ENCODE assay signal across 22 cellular contexts in genomic region chr4:82790060-82790660, GRCh38.
"Had no signal": no experiment of that assay in that cellular context is flagged by ENCODE, and none has a peak within 500 bp of the region (broad histone marks: within the 10 kb centered on the region; RNA-seq: fewer than 3 reads in every experiment).

No MANE protein-coding gene starts in this region.

- H3K36me3 ChIP-seq: cardiac muscle cell, esophagus muscularis mucosa, transverse colon had no signal

- H3K27me3 ChIP-seq: esophagus muscularis mucosa, hepatocyte, transverse colon had no signal

- H3K4me3 ChIP-seq: cardiac muscle cell, esophagus muscularis mucosa, hepatocyte, transverse colon had no signal

- H2AFZ ChIP-seq: hepatocyte had no signal

- DNase-seq: activated CD4-positive, alpha-beta T cell treated with anti-CD3 and anti-CD28 coated beads for 1 hour; activated CD4-positive, alpha-beta T cell treated with anti-CD3 and anti-CD28 coated beads, Interleukin-2, amount 50 U/mL, for 1 hour; activated CD8-positive, alpha-beta memory T cell treated with anti-CD3 and anti-CD28 coated beads, Interleukin-2, amount 50 U/mL, for 4 hours; activated CD8-positive, alpha-beta T cell treated with anti-CD3 and anti-CD28 coated beads, Interleukin-2, amount 10 ng/mL, durations not matched to agents 7 days and 5 days; activated naive CD4-positive, alpha-beta T cell treated with Interleukin-2 at 50 U/mL for 16 hours; activated naive CD8-positive, alpha-beta T cell treated with anti-CD3 and anti-CD28 coated beads for 36 hours; activated T-cell treated with anti-CD3 and anti-CD28 coated beads, Interleukin-2, amount 50 U/mL, for 24 hours; effector memory CD4-positive, alpha-beta T cell; glutamatergic neuron; left ventricle myocardium superior; mammary epithelial cell; naive thymus-derived CD8-positive, alpha-beta T cell; retina; stimulated activated CD4-positive, alpha-beta T cell treated with anti-CD3 and anti-CD28 coated beads, Interleukin-4, amount 100 ng/mL, for 4 hours; stimulated activated naive CD8-positive, alpha-beta T cell treated with anti-CD3 and anti-CD28 coated beads, Interleukin-15, Interleukin-2, amounts not matched to agents 100 U/mL and 50 U/mL, for 24 hours; T-helper 9 cell; transverse colon had no signal

- FAIRE-seq: frontal cortex, urothelium cell line had no signal

- H3K4me2 ChIP-seq: hepatocyte had no signal

- H3K9me3 ChIP-seq: esophagus muscularis mucosa, transverse colon had no signal
